Comparison of ENCODE assay signal across 21 cellular contexts in the genomic region with DNA sequence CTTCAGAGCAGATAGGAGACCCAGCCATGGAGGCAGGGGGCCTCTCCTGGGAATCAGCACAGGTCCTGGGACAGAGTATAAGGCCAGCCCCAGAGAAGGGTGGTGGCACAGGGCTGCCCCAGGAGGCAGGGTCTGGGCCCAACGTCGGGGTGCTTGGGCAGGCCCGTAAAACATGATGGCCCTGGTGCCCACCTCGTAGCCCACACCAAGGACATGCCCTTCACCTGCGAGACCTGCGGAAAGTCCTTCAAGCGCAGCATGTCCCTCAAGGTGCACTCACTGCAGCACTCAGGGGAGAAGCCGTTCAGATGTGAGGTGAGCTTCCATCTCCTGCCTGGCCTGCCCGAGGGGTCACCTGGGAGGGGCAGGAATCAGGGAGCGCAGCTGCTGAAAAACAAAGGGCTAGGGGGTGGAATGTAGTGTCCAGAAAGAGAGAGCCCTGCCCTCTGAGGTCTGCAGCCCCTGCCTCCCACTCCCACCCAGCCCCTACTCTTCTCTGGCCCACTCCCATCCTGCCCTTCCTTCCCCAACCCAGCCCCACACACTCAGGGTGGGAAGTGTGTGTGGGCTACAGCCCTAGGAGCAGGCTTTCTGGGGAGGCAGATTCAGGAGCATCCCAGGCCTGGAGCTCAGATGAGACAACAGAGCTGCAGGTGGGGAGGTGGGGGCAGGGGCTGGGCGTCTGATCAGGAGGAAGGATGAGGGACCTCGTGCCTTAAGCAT. TPM values are rescaled to one million over a fixed set of nuclear protein-coding genes. Genes with fewer than 3 reads are reported as not detected.
"Had no signal": no experiment of that assay in that cellular context is flagged by ENCODE, and none has a peak within 500 bp of the region (broad histone marks: within the 10 kb centered on the region; RNA-seq: fewer than 3 reads in every experiment).

No MANE protein-coding gene starts in this region.

- ATAC-seq: sciatic nerve had no signal

- H3K4me3 ChIP-seq: esophagus squamous epithelium, thyroid gland had no signal

- H3K9me3 ChIP-seq: esophagus squamous epithelium, spleen, thyroid gland had no signal

- H3K4me1 ChIP-seq: thyroid gland had no signal

- H3K27me3 ChIP-seq: esophagus squamous epithelium, spleen, thyroid gland had no signal

- H3K27ac ChIP-seq: esophagus squamous epithelium, thyroid gland had no signal

- DNase-seq: activated CD4-positive, alpha-beta T cell treated with anti-CD3 and anti-CD28 coated beads, Interleukin-2, amount 50 U/mL, for 1 hour; activated gamma-delta T cell; activated T-cell treated with anti-CD3 and anti-CD28 coated beads, Interleukin-2, amount 50 U/mL, for 24 hours; amygdala; cortex of kidney; effector CD4-positive, alpha-beta T cell; esophagus squamous epithelium; glutamatergic neuron; hypothalamus; kidney glomerular epithelial cell; occipital lobe; SW 1271 had no signal

RNA-seq across cellular contexts. Expression of a gene that starts 22.4 kb away (rescaled TPM):
- total RNA-seq: endothelial cell of umbilical vein; esophagus squamous epithelium; fibroblast of villous mesenchyme; liver; mesenteric fat pad; occipital lobe; pulmonary artery endothelial cell; spleen; T-helper 2 cell treated with Interferon-gamma antibody and Interleukin-4, amounts not matched to agents 100 ng/mL and 5 ng/mL, for 36 hours; thyroid gland had no signal

RNA-seq across cellular contexts. Expression of a gene that starts 39.6 kb away (rescaled TPM):
- total RNA-seq: endothelial cell of umbilical vein; esophagus squamous epithelium; fibroblast of villous mesenchyme; occipital lobe; pulmonary artery endothelial cell; sciatic nerve; spleen; T-helper 2 cell treated with Interferon-gamma antibody and Interleukin-4, amounts not matched to agents 100 ng/mL and 5 ng/mL, for 36 hours had no signal
